26 cellular contexts compared by ENCODE assay signal in genomic region chr18:31204833-31205232, GRCh38. TPM values are rescaled to one million over a fixed set of nuclear protein-coding genes. Genes with fewer than 3 reads are reported as not detected.
DNase-seq lines count a peak whose midpoint lies in the region; ATAC-seq and TF ChIP-seq lines count a peak whose summit lies in the region.
"Had no signal": no experiment of that assay in that cellular context is flagged by ENCODE, and none has a peak within 500 bp of the region (broad histone marks: within the 10 kb centered on the region; RNA-seq: fewer than 3 reads in every experiment).

No MANE protein-coding gene starts in this region.

- TF ChIP-seq POLR2A in heart left ventricle (IDR thresholded peaks at IDR 0.05) (no peak), right lobe of liver (IDR thresholded peaks at IDR 0.05) (no peak), suprapubic skin (IDR thresholded peaks at IDR 0.05) (no peak)

- TF ChIP-seq CTCF in heart left ventricle (IDR thresholded peaks at IDR 0.05) = no peak
- no peak for TF ChIP-seq CTCF in epithelial cell of esophagus (IDR thresholded peaks at IDR 0.05; ENCODE audit: insufficient read depth, low read depth, low read length, missing control alignments)
- TF ChIP-seq CTCF in right lobe of liver (IDR thresholded peaks at IDR 0.05) = no peak
- no peak for TF ChIP-seq CTCF in suprapubic skin (IDR thresholded peaks at IDR 0.05)

- H3K4me1 ChIP-seq in heart left ventricle (peaks cover 0 to 39% (median 0%) of the 10 kb centered on the region in 12 donors), right lobe of liver (peaks cover 0 to 4% (median 0%) of the 10 kb centered on the region in 4 donors), suprapubic skin (peaks cover 24% of the 10 kb centered on the region)
- H3K4me1 ChIP-seq: breast epithelium, gastroesophageal sphincter, SJCRH30 had no signal

- no peaks in the 10 kb centered on the region for H3K36me3 Mint-ChIP-seq in stimulated activated naive B cell treated with anti-CD40 and anti-IgM and Interleukin-4, amounts not matched to agents 10 μg/mL and 1 μg/mL and 100 μg/mL, for 72 hours
- H3K36me3 Mint-ChIP-seq: CD8-positive, alpha-beta memory T cell; neural progenitor cell had no signal

- no peak for DNase-seq in heart left ventricle
- DNase-seq in Right ventricle myocardium inferior (ENCODE audit: missing footprints) = no peak
- no peak for DNase-seq in epithelial cell of esophagus (ENCODE audit: low read depth)
- no peak for DNase-seq in right lobe of liver
- no peak for DNase-seq in suprapubic skin (ENCODE audit: low spot score in 2 of 2)
- no peak for DNase-seq in central memory CD4-positive, alpha-beta T cell
- DNase-seq in stimulated activated naive B cell treated with anti-CD40 and anti-IgM and Interleukin-4, amounts not matched to agents 10 μg/mL and 1 μg/mL and 100 μg/mL, for 72 hours = no peak
- DNase-seq in activated effector memory CD4-positive, alpha-beta T cell treated with Interleukin-2 at 50 U/mL for 16 hours = no peak
- DNase-seq: activated CD4-positive, CD25-positive, alpha-beta regulatory T cell; activated naive CD4-positive, alpha-beta T cell treated with anti-CD3 and anti-CD28 coated beads, Interleukin-2, amount 50 U/mL, for 16 hours; CD8-positive, alpha-beta memory T cell; endodermal cell; GM23248; NCI-H510A treated with DMSO at 0.1 percent for 48 hours; NK-92 treated with Interleukin-12 subunit alpha and Interleukin-12 subunit beta, amount 100 ng/mL, for 24 hours; SJCRH30; stimulated activated naive CD8-positive, alpha-beta T cell treated with anti-CD3 and anti-CD28 coated beads, Interleukin-15, Interleukin-2, amounts not matched to agents 100 U/mL and 50 U/mL, for 24 hours had no signal

- no peaks in the 10 kb centered on the region for H3K27me3 ChIP-seq in heart left ventricle
- no peaks in the 10 kb centered on the region for H3K27me3 ChIP-seq in right lobe of liver
- H3K27me3 ChIP-seq in suprapubic skin = no peaks in the 10 kb centered on the region
- H3K27me3 ChIP-seq: breast epithelium, gastroesophageal sphincter, neural progenitor cell, SJCRH30 had no signal

- peak overlapping the region in 9 of 12 donors; percentile 17 to 72 (median 50) for H3K27ac ChIP-seq in heart left ventricle
- no peak overlapping the region for H3K27ac ChIP-seq in right lobe of liver
- peak overlapping the region; percentile 85 for H3K27ac ChIP-seq in suprapubic skin
- H3K27ac ChIP-seq: coronary artery, gastroesophageal sphincter, GM23248, neural progenitor cell, SJCRH30 had no signal

- H3K9me3 ChIP-seq in heart left ventricle (no peaks in the 10 kb centered on the region), right lobe of liver (no peaks in the 10 kb centered on the region), suprapubic skin (no peaks in the 10 kb centered on the region)
- H3K9me3 ChIP-seq: breast epithelium, gastroesophageal sphincter, SJCRH30 had no signal

- 53 to 75% (median 72%) methylated on average over 4 of the region's 4 CpGs for WGBS in heart left ventricle, 4 donors
- WGBS in right lobe of liver (ENCODE audit: insufficient coverage, low coverage, low lambda C conversion rate, missing lambda C conversion rate) = 46% methylated on average over 4 of the region's 4 CpGs
- 49% methylated on average over 4 of the region's 4 CpGs for WGBS in suprapubic skin

- peak in 1 of 4 donors; percentile 14 for ATAC-seq in heart left ventricle
- no peak for ATAC-seq in Right ventricle myocardium inferior
- ATAC-seq in right lobe of liver = peak; percentile 46 to 69 (median 58)
- no peak for ATAC-seq in stimulated activated naive B cell treated with anti-CD40 and anti-IgM and Interleukin-4, amounts not matched to agents 10 μg/mL and 1 μg/mL and 100 μg/mL, for 72 hours (replicated peaks)
- ATAC-seq: gastroesophageal sphincter; Panc1; sciatic nerve; stimulated activated naive CD8-positive, alpha-beta T cell treated with anti-CD3 and anti-CD28 coated beads, Interleukin-15, Interleukin-2, amounts not matched to agents 100 U/mL and 50 U/mL, for 24 hours had no signal

- no peak overlapping the region for H3K4me3 Mint-ChIP-seq in stimulated activated naive B cell treated with anti-CD40 and anti-IgM and Interleukin-4, amounts not matched to agents 10 μg/mL and 1 μg/mL and 100 μg/mL, for 72 hours
- H3K4me3 Mint-ChIP-seq: activated T-helper 1 cell treated with anti-CD3 and anti-CD28 coated beads, Interleukin-12 subunit alpha, Interleukin-12 subunit beta, Interleukin-2, Interleukin-4 antibody, amounts not matched to agents 30 ng/mL and 10 ng/mL and 1 ng/mL, durations not matched to agents 14 hours and 24 hours and 36 hours; CD8-positive, alpha-beta memory T cell; endodermal cell; neural progenitor cell had no signal

- no peak for TF ChIP-seq EP300 in suprapubic skin (IDR thresholded peaks at IDR 0.05)

- peaks cover 0 to 6% of the 10 kb centered on the region in 2 donors for H3K27me3 Mint-ChIP-seq in stimulated activated naive B cell treated with anti-CD40 and anti-IgM and Interleukin-4, amounts not matched to agents 10 μg/mL and 1 μg/mL and 100 μg/mL, for 72 hours
- H3K27me3 Mint-ChIP-seq: CD8-positive, alpha-beta memory T cell had no signal

- H3K9me3 Mint-ChIP-seq in stimulated activated naive B cell treated with anti-CD40 and anti-IgM and Interleukin-4, amounts not matched to agents 10 μg/mL and 1 μg/mL and 100 μg/mL, for 72 hours = peaks cover 0 to 3% of the 10 kb centered on the region in 2 donors
- H3K9me3 Mint-ChIP-seq: activated T-helper 1 cell treated with anti-CD3 and anti-CD28 coated beads, Interleukin-12 subunit alpha, Interleukin-12 subunit beta, Interleukin-2, Interleukin-4 antibody, amounts not matched to agents 30 ng/mL and 10 ng/mL and 1 ng/mL, durations not matched to agents 14 hours and 24 hours and 36 hours; endodermal cell; neural progenitor cell had no signal

- no peak overlapping the region for H3K27ac Mint-ChIP-seq in stimulated activated naive B cell treated with anti-CD40 and anti-IgM and Interleukin-4, amounts not matched to agents 10 μg/mL and 1 μg/mL and 100 μg/mL, for 72 hours
- H3K27ac Mint-ChIP-seq: activated T-helper 1 cell treated with anti-CD3 and anti-CD28 coated beads, Interleukin-12 subunit alpha, Interleukin-12 subunit beta, Interleukin-2, Interleukin-4 antibody, amounts not matched to agents 30 ng/mL and 10 ng/mL and 1 ng/mL, durations not matched to agents 14 hours and 24 hours and 36 hours; CD8-positive, alpha-beta memory T cell; endodermal cell; neural progenitor cell had no signal

- H3K4me1 Mint-ChIP-seq in stimulated activated naive B cell treated with anti-CD40 and anti-IgM and Interleukin-4, amounts not matched to agents 10 μg/mL and 1 μg/mL and 100 μg/mL, for 72 hours = peaks cover 4 to 8% of the 10 kb centered on the region in 2 donors
- H3K4me1 Mint-ChIP-seq: CD8-positive, alpha-beta memory T cell had no signal

- intact Hi-C loops in heart left ventricle (cut with DNase I) (loop anchor here in 2 of 10 donors (5.0 kb wide), 1 partner anchor 103 kb away; the partner anchor contains the start of gene DSC2 (in 2 of the 2)), Right ventricle myocardium inferior (cut with DNase I) (loop anchor here (5.0 kb wide), 1 partner anchor 103 kb away; the partner anchor contains the start of gene DSC2), right lobe of liver (cut with DNase I) (no loop called here)

- H3K4me3 ChIP-seq in heart left ventricle = peak overlapping the region in 5 of 12 donors; percentile 0 to 41 (median 28)
- H3K4me3 ChIP-seq in epithelial cell of esophagus (ENCODE audit: low read length) = peak overlapping the region; percentile 71
- no peak overlapping the region for H3K4me3 ChIP-seq in right lobe of liver
- peak overlapping the region; percentile 32 for H3K4me3 ChIP-seq in suprapubic skin
- H3K4me3 ChIP-seq: breast epithelium, coronary artery, gastroesophageal sphincter, GM23248, neural progenitor cell, SJCRH30 had no signal

- H3K36me3 ChIP-seq in heart left ventricle (no peaks in the 10 kb centered on the region), right lobe of liver (no peaks in the 10 kb centered on the region), suprapubic skin (no peaks in the 10 kb centered on the region)
- H3K36me3 ChIP-seq: breast epithelium, gastroesophageal sphincter, neural progenitor cell, SJCRH30 had no signal

RNA-seq across cellular contexts. Expression of gene DSC1, which starts 42.2 kb away (rescaled TPM):
- total RNA-seq in heart left ventricle = 10 to 100 TPM in 1 of 9 donors, 1 to 10 TPM in 8; 1.1 to 10.7 (median 5.3) TPM
- under 1 TPM; 0.18 to 0.95 TPM for polyA plus RNA-seq in heart left ventricle
- total RNA-seq in Right ventricle myocardium inferior = 3.0 TPM
- total RNA-seq in right lobe of liver = not detected
- 100 to 1,000 TPM; 120 to 640 (median 465) TPM for total RNA-seq in suprapubic skin
- total RNA-seq: activated T-helper 1 cell treated with anti-CD3 and anti-CD28 coated beads, Interleukin-12 subunit alpha, Interleukin-12 subunit beta, Interleukin-2, Interleukin-4 antibody, amounts not matched to agents 30 ng/mL and 10 ng/mL and 1 ng/mL, durations not matched to agents 14 hours and 24 hours and 36 hours; endodermal cell; fibroblast of lung; gastroesophageal sphincter; GM23248; LHCN-M2; sciatic nerve; SJCRH30 had no signal
- polyA plus RNA-seq: fibroblast of lung, GM23248 had no signal

Comparison
In these comparisons a context has a peak if more than half of its experiments do, and no peak if none do; other contexts are left out.
1. ATAC-seq: peak in right lobe of liver (4 of 4); none in Right ventricle myocardium inferior (single experiment) and stimulated activated naive B cell treated with anti-CD40 and anti-IgM and Interleukin-4, amounts not matched to agents 10 μg/mL and 1 μg/mL and 100 μg/mL, for 72 hours (0 of 2).
2. H3K27ac ChIP-seq: peak in heart left ventricle (9 of 12) and suprapubic skin (single experiment); none in right lobe of liver (0 of 3).
3. H3K4me3 ChIP-seq: peak in epithelial cell of esophagus (single experiment) and suprapubic skin (single experiment); none in right lobe of liver (0 of 3).
4. RNA of gene DSC1, which starts 42.2 kb away (total RNA-seq): 120 to 640 TPM in suprapubic skin; 1.1 to 10.7 TPM in heart left ventricle, 3.0 TPM in Right ventricle myocardium inferior (single experiment) and not detected in right lobe of liver; every median in the first group is over 10 times any median in the second.